Comparison of ENCODE assay signal across 29 cellular contexts in the genomic region with DNA sequence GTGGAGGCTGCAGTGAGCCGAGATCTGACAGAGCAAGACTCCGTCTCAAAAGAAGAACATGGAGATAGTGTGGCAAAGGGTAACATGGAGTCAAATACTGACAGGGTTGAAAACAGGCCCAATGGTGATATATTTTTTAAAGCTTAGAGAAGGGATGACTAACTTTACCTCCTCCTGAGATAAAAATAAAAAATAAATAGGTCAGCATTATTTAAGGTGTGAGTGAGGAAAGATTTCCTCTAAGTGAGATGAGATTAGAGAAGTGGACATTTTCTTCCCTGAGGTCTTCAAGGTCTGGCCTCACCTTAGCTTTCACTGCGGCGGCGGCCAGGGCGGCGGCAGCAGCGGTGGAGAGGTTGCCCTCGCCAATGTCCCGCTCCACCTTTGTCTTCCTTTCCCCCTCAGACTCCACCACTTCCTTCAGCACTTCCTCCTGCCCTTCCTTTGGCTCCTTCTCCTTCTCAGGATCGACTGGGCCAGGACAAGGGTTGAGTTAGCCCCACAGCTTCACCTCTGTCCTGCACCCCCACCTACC. TPM values are rescaled to one million over a fixed set of nuclear protein-coding genes. Genes with fewer than 3 reads are reported as not detected.
A peak's percentile ranks its signal among the peaks of the same experiment; 100 is the strongest.
DNase-seq lines count a peak whose midpoint lies in the region; ATAC-seq, FAIRE-seq and TF ChIP-seq lines count a peak whose summit lies in the region.
"Had no signal": no experiment of that assay in that cellular context is flagged by ENCODE, and none has a peak within 500 bp of the region (broad histone marks: within the 10 kb centered on the region; RNA-seq: fewer than 3 reads in every experiment).

No MANE protein-coding gene starts in this region.

- H2AFZ ChIP-seq in astrocyte (ENCODE audit: low read depth, low read length): no peak overlapping the region

- no peak for FAIRE-seq in astrocyte (lab: Jason Lieb, UNC)
- FAIRE-seq: endometrium, H1 had no signal

- no peak for ATAC-seq in natural killer cell treated with Interleukin-12 subunit alpha and Interleukin-12 subunit beta and Interleukin-15 and Interleukin-18, amount 100 ng/mL, for 72 hours
- no peak for ATAC-seq in activated CD8-positive, alpha-beta memory T cell treated with anti-CD3 and anti-CD28 coated beads, Interleukin-2, amount 10 ng/mL, durations not matched to agents 7 days and 5 days
- ATAC-seq in stimulated activated naive CD8-positive, alpha-beta T cell treated with anti-CD3 and anti-CD28 coated beads, Interleukin-15, Interleukin-2, amounts not matched to agents 100 U/mL and 50 U/mL, for 24 hours: no peak
- ATAC-seq: activated CD4-positive, CD25-positive, alpha-beta regulatory T cell treated with anti-CD3 and anti-CD28 coated beads, Interleukin-2, amount 50 U/mL, for 24 hours; gastrocnemius medialis; left lobe of liver had no signal

- no peak overlapping the region for H3K4me3 Mint-ChIP-seq in activated CD4-positive, alpha-beta T cell treated with anti-CD3 and anti-CD28 coated beads, Interleukin-2, amount 10 ng/mL, durations not matched to agents 7 days and 5 days
- H3K4me3 Mint-ChIP-seq in HFFc6 (no peak overlapping the region), astrocyte (ENCODE audit: unreplicated experiment) (peak overlapping the region; percentile 57)
- no peak overlapping the region for H3K4me3 Mint-ChIP-seq in natural killer cell treated with Interleukin-12 subunit alpha and Interleukin-12 subunit beta and Interleukin-15 and Interleukin-18, amount 100 ng/mL, for 72 hours
- H3K4me3 Mint-ChIP-seq in activated CD8-positive, alpha-beta memory T cell treated with anti-CD3 and anti-CD28 coated beads, Interleukin-2, amount 10 ng/mL, durations not matched to agents 7 days and 5 days: no peak overlapping the region
- H3K4me3 Mint-ChIP-seq: activated naive CD4-positive, alpha-beta T cell treated with anti-CD3 and anti-CD28 coated beads, Interleukin-2, amount 50 U/mL, for 24 hours; naive B cell had no signal

- H3K36me3 ChIP-seq in astrocyte (ENCODE audit: insufficient read depth, low read length): peaks cover 37% of the 10 kb centered on the region
- H3K36me3 ChIP-seq: ovary had no signal

- H3K4me3 ChIP-seq in astrocyte (ENCODE audit: insufficient read depth, low read depth, low read length): no peak overlapping the region
- H3K4me3 ChIP-seq: gastrocnemius medialis, ovary, SJCRH30, skin epidermis, tibial artery had no signal

- DNase-seq in activated CD4-positive, alpha-beta T cell treated with anti-CD3 and anti-CD28 coated beads, Interleukin-2, amount 10 ng/mL, durations not matched to agents 7 days and 5 days: no peak
- no peak for DNase-seq in activated CD4-positive, alpha-beta T cell treated with anti-CD3 and anti-CD28 coated beads for 48 hours
- DNase-seq in HFFc6 (no peak), astrocyte (ENCODE audit: low read depth) (no peak), NCI-H2107 (lab: John Stamatoyannopoulos, UW) (no peak)
- no peak for DNase-seq in natural killer cell treated with Interleukin-12 subunit alpha and Interleukin-12 subunit beta and Interleukin-15 and Interleukin-18, amount 100 ng/mL, for 72 hours (ENCODE audit: low spot score)
- no peak for DNase-seq in activated CD8-positive, alpha-beta memory T cell treated with anti-CD3 and anti-CD28 coated beads, Interleukin-2, amount 10 ng/mL, durations not matched to agents 7 days and 5 days
- DNase-seq in stimulated activated naive CD8-positive, alpha-beta T cell treated with anti-CD3 and anti-CD28 coated beads, Interleukin-15, Interleukin-2, amounts not matched to agents 100 U/mL and 50 U/mL, for 24 hours: no peak
- DNase-seq: activated CD8-positive, alpha-beta memory T cell treated with anti-CD3 and anti-CD28 coated beads for 24 hours; activated T-cell treated with anti-CD3 and anti-CD28 coated beads, Interleukin-2, amount 50 U/mL, for 48 hours; central memory CD4-positive, alpha-beta T cell; dermis blood vessel endothelial cell; gastrocnemius medialis; hippocampal formation; KBM-7; naive B cell; NCI-H1105 treated with DMSO at 0.1 percent for 48 hours; NCI-H2029 treated with DMSO at 0.1 percent for 48 hours; NCI-H226; NCI-H774; ovary; SJCRH30 had no signal

- H3K27ac Mint-ChIP-seq in activated CD4-positive, alpha-beta T cell treated with anti-CD3 and anti-CD28 coated beads, Interleukin-2, amount 10 ng/mL, durations not matched to agents 7 days and 5 days: peak overlapping the region; percentile 54
- peak overlapping the region; percentile 74 for H3K27ac Mint-ChIP-seq in HFFc6
- H3K27ac Mint-ChIP-seq in astrocyte (ENCODE audit: unreplicated experiment): no peak overlapping the region
- H3K27ac Mint-ChIP-seq in natural killer cell treated with Interleukin-12 subunit alpha and Interleukin-12 subunit beta and Interleukin-15 and Interleukin-18, amount 100 ng/mL, for 72 hours: peak overlapping the region; percentile 51 to 65
- no peak overlapping the region for H3K27ac Mint-ChIP-seq in activated CD8-positive, alpha-beta memory T cell treated with anti-CD3 and anti-CD28 coated beads, Interleukin-2, amount 10 ng/mL, durations not matched to agents 7 days and 5 days
- H3K27ac Mint-ChIP-seq: activated naive CD4-positive, alpha-beta T cell treated with anti-CD3 and anti-CD28 coated beads, Interleukin-2, amount 50 U/mL, for 24 hours had no signal

- no peaks in the 10 kb centered on the region for H3K9me3 Mint-ChIP-seq in activated CD4-positive, alpha-beta T cell treated with anti-CD3 and anti-CD28 coated beads, Interleukin-2, amount 10 ng/mL, durations not matched to agents 7 days and 5 days
- H3K9me3 Mint-ChIP-seq in HFFc6: no peaks in the 10 kb centered on the region
- no peaks in the 10 kb centered on the region for H3K9me3 Mint-ChIP-seq in astrocyte (ENCODE audit: unreplicated experiment)
- no peaks in the 10 kb centered on the region for H3K9me3 Mint-ChIP-seq in natural killer cell treated with Interleukin-12 subunit alpha and Interleukin-12 subunit beta and Interleukin-15 and Interleukin-18, amount 100 ng/mL, for 72 hours
- H3K9me3 Mint-ChIP-seq in activated CD8-positive, alpha-beta memory T cell treated with anti-CD3 and anti-CD28 coated beads, Interleukin-2, amount 10 ng/mL, durations not matched to agents 7 days and 5 days (ENCODE audit: low read depth): no peaks in the 10 kb centered on the region
- H3K9me3 Mint-ChIP-seq: activated naive CD4-positive, alpha-beta T cell treated with anti-CD3 and anti-CD28 coated beads, Interleukin-2, amount 50 U/mL, for 24 hours; naive B cell had no signal

- H3K9ac ChIP-seq in astrocyte (ENCODE audit: low read length): no peak overlapping the region

- H3K4me2 ChIP-seq in astrocyte (ENCODE audit: low read length): no peak overlapping the region

- H3K9me3 ChIP-seq in astrocyte (ENCODE audit: insufficient read depth, low read depth, low read length): no peaks in the 10 kb centered on the region
- H3K9me3 ChIP-seq: gastrocnemius medialis, ovary, SJCRH30, tibial artery had no signal

- peaks cover 2% of the 10 kb centered on the region for H3K4me1 Mint-ChIP-seq in activated CD4-positive, alpha-beta T cell treated with anti-CD3 and anti-CD28 coated beads, Interleukin-2, amount 10 ng/mL, durations not matched to agents 7 days and 5 days
- no peaks in the 10 kb centered on the region for H3K4me1 Mint-ChIP-seq in HFFc6 (ENCODE audit: low read depth)
- H3K4me1 Mint-ChIP-seq in astrocyte (ENCODE audit: low read depth, unreplicated experiment): peaks cover 2% of the 10 kb centered on the region
- H3K4me1 Mint-ChIP-seq in natural killer cell treated with Interleukin-12 subunit alpha and Interleukin-12 subunit beta and Interleukin-15 and Interleukin-18, amount 100 ng/mL, for 72 hours (ENCODE audit: low read depth in 2 of 2): peaks cover 0 to 10% of the 10 kb centered on the region in 2 donors
- H3K4me1 Mint-ChIP-seq in activated CD8-positive, alpha-beta memory T cell treated with anti-CD3 and anti-CD28 coated beads, Interleukin-2, amount 10 ng/mL, durations not matched to agents 7 days and 5 days: no peaks in the 10 kb centered on the region
- H3K4me1 Mint-ChIP-seq: activated naive CD4-positive, alpha-beta T cell treated with anti-CD3 and anti-CD28 coated beads, Interleukin-2, amount 50 U/mL, for 24 hours had no signal

- H3K79me2 ChIP-seq in astrocyte (ENCODE audit: insufficient read depth, low read length): no peaks in the 10 kb centered on the region

- no peaks in the 10 kb centered on the region for H3K4me1 ChIP-seq in astrocyte (ENCODE audit: insufficient read depth, low read length)
- H3K4me1 ChIP-seq: gastrocnemius medialis, tibial artery had no signal

- H3K27ac ChIP-seq in astrocyte (ENCODE audit: low read depth, low read length): no peak overlapping the region
- H3K27ac ChIP-seq: gastrocnemius medialis, ovary, SJCRH30, skin epidermis, tibial artery had no signal

- H3K36me3 Mint-ChIP-seq in activated CD4-positive, alpha-beta T cell treated with anti-CD3 and anti-CD28 coated beads, Interleukin-2, amount 10 ng/mL, durations not matched to agents 7 days and 5 days (ENCODE audit: low read depth): peaks cover 61% of the 10 kb centered on the region
- H3K36me3 Mint-ChIP-seq in HFFc6 (ENCODE audit: low read depth) (peaks cover 48% of the 10 kb centered on the region), astrocyte (ENCODE audit: low read depth, unreplicated experiment) (peaks cover 39% of the 10 kb centered on the region)
- H3K36me3 Mint-ChIP-seq in natural killer cell treated with Interleukin-12 subunit alpha and Interleukin-12 subunit beta and Interleukin-15 and Interleukin-18, amount 100 ng/mL, for 72 hours: peaks cover 23% of the 10 kb centered on the region
- H3K36me3 Mint-ChIP-seq in activated CD8-positive, alpha-beta memory T cell treated with anti-CD3 and anti-CD28 coated beads, Interleukin-2, amount 10 ng/mL, durations not matched to agents 7 days and 5 days: peaks cover 49% of the 10 kb centered on the region

- CTCF ChIA-PET in activated CD4-positive, alpha-beta T cell treated with anti-CD3 and anti-CD28 coated beads, Interleukin-2, amount 10 ng/mL, durations not matched to agents 7 days and 5 days (lab: Charles Lee): interaction anchor here (1.6 kb wide), 1 partner anchor 20 kb away, joined by 6 read pairs; a partner anchor contains a TSS
- CTCF ChIA-PET in activated CD8-positive, alpha-beta memory T cell treated with anti-CD3 and anti-CD28 coated beads, Interleukin-2, amount 10 ng/mL, durations not matched to agents 7 days and 5 days (lab: Charles Lee): interaction anchor here (1.3 kb wide), 1 partner anchor 10 kb away, joined by 3 read pairs; no protein-coding TSS in a partner anchor

- no peaks in the 10 kb centered on the region for H3K27me3 ChIP-seq in astrocyte (ENCODE audit: insufficient read depth, low read length)
- H3K27me3 ChIP-seq: gastrocnemius medialis, ovary, SJCRH30, tibial artery had no signal

- peaks cover 21% of the 10 kb centered on the region for H4K20me1 ChIP-seq in astrocyte (ENCODE audit: insufficient read depth, low read length)

- POLR2A ChIA-PET in activated CD4-positive, alpha-beta T cell treated with anti-CD3 and anti-CD28 coated beads, Interleukin-2, amount 10 ng/mL, durations not matched to agents 7 days and 5 days (lab: Charles Lee): no interaction called here

- TF ChIP-seq CTCF in HFFc6 (IDR thresholded peaks at IDR 0.05) (no peak), astrocyte (IDR thresholded peaks at IDR 0.05; ENCODE audit: insufficient read depth, low read depth, low read length) (no peak)

- no peaks in the 10 kb centered on the region for H3K27me3 Mint-ChIP-seq in activated CD4-positive, alpha-beta T cell treated with anti-CD3 and anti-CD28 coated beads, Interleukin-2, amount 10 ng/mL, durations not matched to agents 7 days and 5 days
- peaks cover 24% of the 10 kb centered on the region for H3K27me3 Mint-ChIP-seq in HFFc6 (ENCODE audit: insufficient read depth)
- no peaks in the 10 kb centered on the region for H3K27me3 Mint-ChIP-seq in astrocyte (ENCODE audit: low read depth, unreplicated experiment)
- H3K27me3 Mint-ChIP-seq in natural killer cell treated with Interleukin-12 subunit alpha and Interleukin-12 subunit beta and Interleukin-15 and Interleukin-18, amount 100 ng/mL, for 72 hours: no peaks in the 10 kb centered on the region
- no peaks in the 10 kb centered on the region for H3K27me3 Mint-ChIP-seq in activated CD8-positive, alpha-beta memory T cell treated with anti-CD3 and anti-CD28 coated beads, Interleukin-2, amount 10 ng/mL, durations not matched to agents 7 days and 5 days
- H3K27me3 Mint-ChIP-seq: activated naive CD4-positive, alpha-beta T cell treated with anti-CD3 and anti-CD28 coated beads, Interleukin-2, amount 50 U/mL, for 24 hours; naive B cell had no signal

RNA-seq across cellular contexts. Expression of a gene that starts 11.1 kb away (rescaled TPM):
- 1,000 to 10,000 TPM; 1,336 to 1,525 TPM for total RNA-seq in activated CD4-positive, alpha-beta T cell treated with anti-CD3 and anti-CD28 coated beads, Interleukin-2, amount 10 ng/mL, durations not matched to agents 7 days and 5 days
- 1,000 to 10,000 TPM; 2,668 to 3,384 (median 3,141) TPM for total RNA-seq in HFFc6 (2021; fragmentation: NEBNext Ultra II Directional; extraction: Animal tissue kit (Norgen Biotek cat#: 25700))
- 2,485 and 2,685 TPM in 2 replicates for total RNA-seq in astrocyte
- total RNA-seq in natural killer cell treated with Interleukin-12 subunit alpha and Interleukin-12 subunit beta and Interleukin-15 and Interleukin-18, amount 100 ng/mL, for 72 hours: 1,000 to 10,000 TPM; 1,441 to 1,555 TPM
- total RNA-seq in activated CD8-positive, alpha-beta memory T cell treated with anti-CD3 and anti-CD28 coated beads, Interleukin-2, amount 10 ng/mL, durations not matched to agents 7 days and 5 days: 1,000 to 10,000 TPM; 1,307 to 1,412 TPM

RNA-seq across cellular contexts. Expression of a gene that starts 16.9 kb away (rescaled TPM):
- 10 to 100 TPM; 56.6 to 63.4 TPM for total RNA-seq in activated CD4-positive, alpha-beta T cell treated with anti-CD3 and anti-CD28 coated beads, Interleukin-2, amount 10 ng/mL, durations not matched to agents 7 days and 5 days
- total RNA-seq in HFFc6 (2021; fragmentation: NEBNext Ultra II Directional; extraction: Animal tissue kit (Norgen Biotek cat#: 25700)): 100 to 1,000 TPM in 5 of 6 experiments, 10 to 100 TPM in 1; 84.5 to 119 (median 108) TPM
- 110 and 118 TPM in 2 replicates for total RNA-seq in astrocyte
- 10 to 100 TPM; 32.0 to 65.5 TPM for total RNA-seq in natural killer cell treated with Interleukin-12 subunit alpha and Interleukin-12 subunit beta and Interleukin-15 and Interleukin-18, amount 100 ng/mL, for 72 hours
- total RNA-seq in activated CD8-positive, alpha-beta memory T cell treated with anti-CD3 and anti-CD28 coated beads, Interleukin-2, amount 10 ng/mL, durations not matched to agents 7 days and 5 days: 10 to 100 TPM; 67.6 to 85.2 TPM

RNA-seq across cellular contexts. Expression of a gene that starts 20.0 kb away (rescaled TPM):
- total RNA-seq in activated CD4-positive, alpha-beta T cell treated with anti-CD3 and anti-CD28 coated beads, Interleukin-2, amount 10 ng/mL, durations not matched to agents 7 days and 5 days: 100 to 1,000 TPM; 140 to 173 TPM
- total RNA-seq in HFFc6 (2021; fragmentation: NEBNext Ultra II Directional; extraction: Animal tissue kit (Norgen Biotek cat#: 25700)): 10 to 100 TPM; 72.1 to 99.8 (median 87.1) TPM
- 57.5 and 57.6 TPM in 2 replicates for total RNA-seq in astrocyte
- 100 to 1,000 TPM; 102 to 166 TPM for total RNA-seq in natural killer cell treated with Interleukin-12 subunit alpha and Interleukin-12 subunit beta and Interleukin-15 and Interleukin-18, amount 100 ng/mL, for 72 hours
- 100 to 1,000 TPM; 147 to 150 TPM for total RNA-seq in activated CD8-positive, alpha-beta memory T cell treated with anti-CD3 and anti-CD28 coated beads, Interleukin-2, amount 10 ng/mL, durations not matched to agents 7 days and 5 days

RNA-seq across cellular contexts. Expression of a gene that starts 41.2 kb away (rescaled TPM):
- 100 to 1,000 TPM; 367 to 399 TPM for total RNA-seq in activated CD4-positive, alpha-beta T cell treated with anti-CD3 and anti-CD28 coated beads, Interleukin-2, amount 10 ng/mL, durations not matched to agents 7 days and 5 days
- total RNA-seq in HFFc6 (2021; fragmentation: NEBNext Ultra II Directional; extraction: Animal tissue kit (Norgen Biotek cat#: 25700)): 100 to 1,000 TPM; 136 to 174 (median 151) TPM
- 138 and 142 TPM in 2 replicates for total RNA-seq in astrocyte
- 100 to 1,000 TPM in 1 of 2 donors, 10 to 100 TPM in 1; 89.3 to 120 TPM for total RNA-seq in natural killer cell treated with Interleukin-12 subunit alpha and Interleukin-12 subunit beta and Interleukin-15 and Interleukin-18, amount 100 ng/mL, for 72 hours
- total RNA-seq in activated CD8-positive, alpha-beta memory T cell treated with anti-CD3 and anti-CD28 coated beads, Interleukin-2, amount 10 ng/mL, durations not matched to agents 7 days and 5 days: 100 to 1,000 TPM; 225 to 241 TPM

RNA-seq across cellular contexts. Expression of a gene that starts 51.2 kb away (rescaled TPM):
- total RNA-seq in activated CD4-positive, alpha-beta T cell treated with anti-CD3 and anti-CD28 coated beads, Interleukin-2, amount 10 ng/mL, durations not matched to agents 7 days and 5 days: 1 to 10 TPM; 8.2 to 9.1 TPM
- total RNA-seq in HFFc6 (2021; fragmentation: NEBNext Ultra II Directional; extraction: Animal tissue kit (Norgen Biotek cat#: 25700)): 1 to 10 TPM; 3.3 to 4.7 (median 3.8) TPM
- 4.1 and 4.2 TPM in 2 replicates for total RNA-seq in astrocyte
- total RNA-seq in natural killer cell treated with Interleukin-12 subunit alpha and Interleukin-12 subunit beta and Interleukin-15 and Interleukin-18, amount 100 ng/mL, for 72 hours: 10 to 100 TPM; 11.4 to 14.9 TPM
- 10 to 100 TPM; 10.3 to 11.7 TPM for total RNA-seq in activated CD8-positive, alpha-beta memory T cell treated with anti-CD3 and anti-CD28 coated beads, Interleukin-2, amount 10 ng/mL, durations not matched to agents 7 days and 5 days

Comparison
In these comparisons a context has a peak if more than half of its experiments do, and no peak if none do; other contexts are left out.
1. H3K27ac Mint-ChIP-seq: peak in activated CD4-positive, alpha-beta T cell treated with anti-CD3 and anti-CD28 coated beads, Interleukin-2, amount 10 ng/mL, durations not matched to agents 7 days and 5 days (single experiment), HFFc6 (single experiment) and natural killer cell treated with Interleukin-12 subunit alpha and Interleukin-12 subunit beta and Interleukin-15 and Interleukin-18, amount 100 ng/mL, for 72 hours (2 of 2); none in astrocyte (single experiment) and activated CD8-positive, alpha-beta memory T cell treated with anti-CD3 and anti-CD28 coated beads, Interleukin-2, amount 10 ng/mL, durations not matched to agents 7 days and 5 days (single experiment).